ENCODE assay signal across 1 cellular context in genomic region chr18:3466051-3466450, GRCh38.
TF ChIP-seq lines count a peak whose summit lies in the region.

No MANE protein-coding gene starts in this region.

TF ChIP-seq in GM23338, 12 proteins besides CTCF, POLR2A, EP300 and RAD21 (continued from another document):
- TF ChIP-seq ETS1 (IDR thresholded peaks at IDR 0.05) = no peak
- no peak for TF ChIP-seq EZH2phosphoT487 (IDR thresholded peaks at IDR 0.05; ENCODE audit: unreplicated experiment)
- TF ChIP-seq JUNB (IDR thresholded peaks at IDR 0.05; ENCODE audit: unreplicated experiment) = no peak
- TF ChIP-seq CREB1 (CRISPR knock-in tag; IDR thresholded peaks at IDR 0.05; ENCODE audit: low read depth) = no peak
- no peak for TF ChIP-seq ZNF462 (CRISPR knock-in tag; IDR thresholded peaks at IDR 0.05)
- TF ChIP-seq ZNF331 (CRISPR knock-in tag; IDR thresholded peaks at IDR 0.05; ENCODE audit: low read depth) = no peak
- no peak for TF ChIP-seq POLR2AphosphoS5 (IDR thresholded peaks at IDR 0.05; ENCODE audit: low read depth)
TF ChIP-seq in GM23338: peak in this region for 0.
